ENCODE assay signal across 13 cellular contexts in genomic region chr18:58196881-58197872, GRCh38.
DNase-seq lines count a peak whose midpoint lies in the region; ATAC-seq and TF ChIP-seq lines count a peak whose summit lies in the region.
"Had no signal": no experiment of that assay in that cellular context is flagged by ENCODE, and none has a peak within 500 bp of the region (broad histone marks: within the 10 kb centered on the region; RNA-seq: fewer than 3 reads in every experiment).

No MANE protein-coding gene starts in this region.

- no peaks in the 10 kb centered on the region for H3K9me3 Mint-ChIP-seq in MCF 10A (ENCODE audit: unreplicated experiment)

- H3K4me3 Mint-ChIP-seq in MCF 10A (ENCODE audit: unreplicated experiment) = no peak overlapping the region

- H3K4me1 ChIP-seq in breast epithelium = no peaks in the 10 kb centered on the region
- H3K4me1 ChIP-seq in mammary epithelial cell (ENCODE audit: insufficient read depth, low read length) = peaks cover 32% of the 10 kb centered on the region
- peaks cover 24 to 31% of the 10 kb centered on the region in 2 donors for H3K4me1 ChIP-seq in mucosa of rectum (ENCODE audit: control insufficient read depth in 2 of 2, insufficient read depth in 2 of 2, low read length in 2 of 2)

- dilution Hi-C loops in mammary epithelial cell (cut with HindIII; ENCODE audit: low sequenced_read_pairs) = no loop called here

- peak overlapping the region; percentile 91 for H3K9ac ChIP-seq in mammary epithelial cell (ENCODE audit: insufficient read depth, low read length)
- H3K9ac ChIP-seq in mucosa of rectum (ENCODE audit: low read depth in 1 of 2, low read length in 2 of 2) = peak overlapping the region; percentile 34 to 46

- TF ChIP-seq CTCF in breast epithelium (IDR thresholded peaks at IDR 0.05) = no peak
- no peak for TF ChIP-seq CTCF in MCF 10A (IDR thresholded peaks at IDR 0.05; ENCODE audit: unreplicated experiment)
- no peak for TF ChIP-seq CTCF in mammary epithelial cell (conservative IDR thresholded peaks at IDR 0.05 in 1 of 2, IDR thresholded peaks at IDR 0.05 in 1 of 2; ENCODE audit: extremely low read depth in 1 of 2, insufficient read depth in 1 of 2, low read depth in 1 of 2, low read length in 2 of 2)

- H3K27me3 ChIP-seq in breast epithelium (no peaks in the 10 kb centered on the region), mammary epithelial cell (ENCODE audit: insufficient read depth, low read length) (no peaks in the 10 kb centered on the region), mucosa of rectum (ENCODE audit: control insufficient read depth in 2 of 2, insufficient read depth in 2 of 2, low read length in 2 of 2) (no peaks in the 10 kb centered on the region)

- ATAC-seq in GM18519 (IDR thresholded peaks at IDR 0.05; ENCODE audit: low FRiP score, unreplicated experiment) (no peak), HG03108 (IDR thresholded peaks at IDR 0.05; ENCODE audit: unreplicated experiment) (no peak)

- H4K20me1 ChIP-seq in mammary epithelial cell (ENCODE audit: insufficient read depth, low read length) = no peaks in the 10 kb centered on the region

- peak overlapping the region in 2 of 3 donors; percentile 38 to 51 for H3K4me3 ChIP-seq in breast epithelium
- peak overlapping the region; percentile 62 to 98 (median 86) for H3K4me3 ChIP-seq in mammary epithelial cell (replicated peaks in 1 of 3; ENCODE audit: insufficient read depth in 1 of 3, low read depth in 2 of 3, low read length in 3 of 3)
- H3K4me3 ChIP-seq in mucosa of rectum (ENCODE audit: low read length in 2 of 2) = peak overlapping the region; percentile 22 to 75
- H3K4me3 ChIP-seq: SK-N-MC had no signal

- in situ Hi-C loops in mammary epithelial cell (cut with MboI; ENCODE audit: low sequenced_read_pairs in 2 of 2) = no loop called here

- no peaks in the 10 kb centered on the region for H3K27me3 Mint-ChIP-seq in MCF 10A (ENCODE audit: insufficient read depth, unreplicated experiment)

- TF ChIP-seq POLR2A in breast epithelium (IDR thresholded peaks at IDR 0.05) = no peak

- 17% methylated on average over 18 of the region's 19 CpGs for WGBS in mammary epithelial cell (ENCODE audit: low coverage, missing lambda C conversion rate)

- peak overlapping the region; percentile 61 for H2AFZ ChIP-seq in mammary epithelial cell (ENCODE audit: low read depth, low read length)

- no TSS peak for BruUV-seq in MCF 10A (replicated peaks; lab: Mats Ljungman, UMichigan)
- BruUV-seq in mammary epithelial cell (replicated peaks; lab: Mats Ljungman, UMichigan) = no TSS peak

- H3K27ac ChIP-seq in breast epithelium (peak overlapping the region; percentile 82 to 86), mammary epithelial cell (ENCODE audit: insufficient read depth, low read depth, low read length) (peak overlapping the region; percentile 93), mucosa of rectum (ENCODE audit: low read depth in 2 of 2, low read length in 2 of 2) (peak overlapping the region; percentile 75 to 86)
- H3K27ac ChIP-seq: SK-N-MC had no signal

- H3K9me3 ChIP-seq in breast epithelium (no peaks in the 10 kb centered on the region), mammary epithelial cell (replicated peaks; ENCODE audit: insufficient read depth, low read length) (no peaks in the 10 kb centered on the region), mucosa of rectum (ENCODE audit: control insufficient read depth in 2 of 2, low read length in 2 of 2) (no peaks in the 10 kb centered on the region)

- CTCF ChIA-PET in MCF 10A (lab: Yijun Ruan, JAX) = interaction anchor here (0.7 to 1.0 kb wide), 2 partner anchors 104 to 124 kb away, joined by 3 read pairs; no protein-coding TSS in a partner anchor
- CTCF ChIA-PET in mammary epithelial cell (lab: Charles Lee; ENCODE audit: low non-redundant PET) = no interaction called here

- POLR2A ChIA-PET in MCF 10A (lab: Yijun Ruan, JAX) = interaction anchor here (0.6 to 4.5 kb wide), 7 partner anchors 11 to 92 kb away, joined by 3 to 43 read pairs (median 3); no protein-coding TSS in a partner anchor

- H3K36me3 Mint-ChIP-seq in MCF 10A (ENCODE audit: insufficient read depth, unreplicated experiment) = no peaks in the 10 kb centered on the region

- H3K4me1 Mint-ChIP-seq in MCF 10A (ENCODE audit: insufficient read depth, unreplicated experiment) = peaks cover 30% of the 10 kb centered on the region

- intact Hi-C loops in breast epithelium (cut with DNase I; ENCODE audit: low total_unique reads) = no loop called here
- intact Hi-C loops in MCF 10A (cut with micrococcal nuclease) = no loop called here
- intact Hi-C loops in mammary epithelial cell (cut with micrococcal nuclease) = loop anchor here (1.0 kb wide), 2 partner anchors 16 to 24 kb away; no protein-coding TSS in a partner anchor

- no peak overlapping the region for H3K27ac Mint-ChIP-seq in MCF 10A (ENCODE audit: low read depth, unreplicated experiment)

- H3K36me3 ChIP-seq in breast epithelium (no peaks in the 10 kb centered on the region), mammary epithelial cell (ENCODE audit: insufficient read depth, low read length) (no peaks in the 10 kb centered on the region), mucosa of rectum (ENCODE audit: control insufficient read depth in 2 of 2, insufficient read depth in 2 of 2, low read length in 2 of 2) (no peaks in the 10 kb centered on the region)

- H3K79me2 ChIP-seq in mammary epithelial cell (ENCODE audit: insufficient read depth, low read length) = peaks cover 87% of the 10 kb centered on the region

- peak in 1 of 2 donors; percentile 68 for DNase-seq in breast epithelium (ENCODE audit: low spot score in 2 of 2)
- DNase-seq in MCF 10A (ENCODE audit: unreplicated experiment) = no peak
- DNase-seq in mammary epithelial cell = no peak
- DNase-seq in H4 (ENCODE audit: low spot score) = no peak
- no peak for DNase-seq in DMS53 (lab: John Stamatoyannopoulos, UW)
- DNase-seq: ACHN; activated CD4-positive, alpha-beta T cell treated with anti-CD3 and anti-CD28 coated beads for 1 hour; activated T-cell treated with anti-CD3 and anti-CD28 coated beads, Interleukin-2, amount 50 U/mL, for 48 hours; amygdala had no signal

- peak overlapping the region; percentile 96 for H3K4me2 ChIP-seq in mammary epithelial cell (ENCODE audit: insufficient read depth, low read depth, low read length)
